In the genomic region with DNA sequence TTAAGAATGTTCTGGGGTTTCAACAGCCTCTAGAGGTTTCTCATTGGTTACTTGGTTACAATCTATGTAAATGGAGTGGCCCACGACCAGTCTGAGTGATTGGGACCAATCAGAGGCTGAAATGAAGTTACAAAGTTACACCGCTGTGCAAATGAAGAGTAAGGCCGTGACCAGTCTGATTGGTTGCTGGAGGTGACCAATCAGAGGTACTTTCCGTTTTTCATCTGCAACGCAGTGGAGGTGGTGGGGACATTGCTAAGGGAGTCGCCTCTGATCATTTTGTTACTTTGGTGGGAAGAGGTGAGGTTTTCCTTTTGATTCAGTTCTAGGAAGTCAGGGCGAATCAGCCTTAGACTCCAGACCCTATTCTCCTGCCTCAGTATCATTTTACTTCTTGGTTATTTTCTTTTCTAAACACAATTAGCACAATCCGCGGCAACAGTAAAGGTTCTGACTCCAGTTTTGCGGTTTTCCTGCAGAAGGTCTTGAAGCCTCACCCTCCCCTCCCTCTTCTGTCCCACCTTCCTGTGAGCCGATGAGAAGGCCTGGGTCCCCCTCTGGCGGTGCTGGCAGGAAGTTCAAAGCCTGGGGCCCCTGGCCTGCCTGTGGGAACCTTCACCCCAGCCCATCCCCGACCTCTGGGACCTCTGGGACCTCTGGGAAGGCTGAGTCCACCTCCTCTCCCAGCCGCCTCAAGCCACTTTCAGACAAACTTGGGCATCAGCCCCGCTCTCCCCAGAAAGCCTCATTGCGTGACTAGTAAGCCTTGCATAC, we compare ENCODE assay signal across 10 cellular contexts. TPM values are rescaled to one million over a fixed set of nuclear protein-coding genes. Genes with fewer than 3 reads are reported as not detected.
DNase-seq lines count a peak whose midpoint lies in the region; ATAC-seq and TF ChIP-seq lines count a peak whose summit lies in the region.
"Had no signal": no experiment of that assay in that cellular context is flagged by ENCODE, and none has a peak within 500 bp of the region (broad histone marks: within the 10 kb centered on the region; RNA-seq: fewer than 3 reads in every experiment).

No MANE protein-coding gene starts in this region.

- H3K4me3 Mint-ChIP-seq in activated naive CD4-positive, alpha-beta T cell treated with anti-CD3 and anti-CD28 coated beads, Interleukin-2, amount 10 ng/mL, durations not matched to agents 7 days and 5 days = peak overlapping the region; percentile 62

- DNase-seq in GM12864 (ENCODE audit: low read depth) (no peak), osteoblast (ENCODE audit: insufficient read length, low spot score, missing footprints) (no peak), NCI-H2107 treated with DMSO at 0.1 percent for 48 hours (lab: John Stamatoyannopoulos, UW; ENCODE audit: unreplicated experiment) (no peak)
- DNase-seq in activated CD4-positive, CD25-positive, alpha-beta regulatory T cell treated with anti-CD3 and anti-CD28 coated beads, Interleukin-2, amount 50 U/mL, for 72 hours = peak; percentile 45
- DNase-seq in activated naive CD4-positive, alpha-beta T cell treated with anti-CD3 and anti-CD28 coated beads, Interleukin-2, amount 10 ng/mL, durations not matched to agents 7 days and 5 days = peak; percentile 82
- DNase-seq in stimulated activated CD4-positive, alpha-beta T cell treated with anti-CD3 and anti-CD28 coated beads, Interleukin-2, amount 100 ng/mL, for 4 hours (ENCODE audit: low read depth) = peak; percentile 19
- DNase-seq: gastrocnemius medialis had no signal

- H3K27me3 Mint-ChIP-seq in activated naive CD4-positive, alpha-beta T cell treated with anti-CD3 and anti-CD28 coated beads, Interleukin-2, amount 10 ng/mL, durations not matched to agents 7 days and 5 days = peaks cover 6% of the 10 kb centered on the region

- no peaks in the 10 kb centered on the region for H3K79me2 ChIP-seq in osteoblast (ENCODE audit: insufficient read depth, low read length)

- H3K36me3 ChIP-seq in osteoblast (ENCODE audit: insufficient read depth, low read length) = no peaks in the 10 kb centered on the region
- H3K36me3 ChIP-seq: ascending aorta, gastrocnemius medialis had no signal

- peak overlapping the region; percentile 87 for H3K27ac Mint-ChIP-seq in activated naive CD4-positive, alpha-beta T cell treated with anti-CD3 and anti-CD28 coated beads, Interleukin-2, amount 10 ng/mL, durations not matched to agents 7 days and 5 days

- no peak overlapping the region for H3K4me2 ChIP-seq in osteoblast (ENCODE audit: insufficient read depth, low read length)

- H3K27me3 ChIP-seq in osteoblast (ENCODE audit: insufficient read depth, low read length) = no peaks in the 10 kb centered on the region
- H3K27me3 ChIP-seq: ascending aorta had no signal

- H3K4me1 Mint-ChIP-seq in activated naive CD4-positive, alpha-beta T cell treated with anti-CD3 and anti-CD28 coated beads, Interleukin-2, amount 10 ng/mL, durations not matched to agents 7 days and 5 days = peaks cover 21% of the 10 kb centered on the region

- H3K27ac ChIP-seq in osteoblast (ENCODE audit: low read depth, low read length) = no peak overlapping the region
- H3K27ac ChIP-seq: ascending aorta, gastrocnemius medialis had no signal

- peaks cover 8% of the 10 kb centered on the region for H3K9me3 Mint-ChIP-seq in activated naive CD4-positive, alpha-beta T cell treated with anti-CD3 and anti-CD28 coated beads, Interleukin-2, amount 10 ng/mL, durations not matched to agents 7 days and 5 days

- H2AFZ ChIP-seq in osteoblast (ENCODE audit: low read length) = no peak overlapping the region

- TF ChIP-seq CTCF in GM12864 (IDR thresholded peaks at IDR 0.05; ENCODE audit: low read depth, low read length, missing control alignments) (peak; percentile 27), osteoblast (IDR thresholded peaks at IDR 0.05; ENCODE audit: extremely low read depth, low read depth, low read length) (no peak)

- H3K4me3 ChIP-seq in GM12864 (ENCODE audit: low read depth, low read length) (no peak overlapping the region), osteoblast (ENCODE audit: insufficient read depth, low read length) (no peak overlapping the region)
- H3K4me3 ChIP-seq: ascending aorta, gastrocnemius medialis had no signal

- H3K36me3 Mint-ChIP-seq in activated naive CD4-positive, alpha-beta T cell treated with anti-CD3 and anti-CD28 coated beads, Interleukin-2, amount 10 ng/mL, durations not matched to agents 7 days and 5 days = peaks cover 4% of the 10 kb centered on the region

- no peaks in the 10 kb centered on the region for H3K9me3 ChIP-seq in osteoblast (ENCODE audit: low read depth, low read length)
- H3K9me3 ChIP-seq: ascending aorta, gastrocnemius medialis had no signal

- CTCF ChIA-PET in activated naive CD4-positive, alpha-beta T cell treated with anti-CD3 and anti-CD28 coated beads, Interleukin-2, amount 10 ng/mL, durations not matched to agents 7 days and 5 days (lab: Charles Lee) = no interaction called here

- ATAC-seq in HG02588 (IDR thresholded peaks at IDR 0.05; ENCODE audit: unreplicated experiment) = no peak
- ATAC-seq in GM21390 (IDR thresholded peaks at IDR 0.05; ENCODE audit: unreplicated experiment) = no peak
- ATAC-seq: gastrocnemius medialis had no signal

- no peaks in the 10 kb centered on the region for H4K20me1 ChIP-seq in osteoblast (ENCODE audit: insufficient read depth, low read length)

- H3K4me1 ChIP-seq in osteoblast (ENCODE audit: insufficient read depth, low read length) = no peaks in the 10 kb centered on the region
- H3K4me1 ChIP-seq: ascending aorta, gastrocnemius medialis had no signal

RNA-seq across cellular contexts. Expression of a gene that starts 38.7 kb away (rescaled TPM):
- total RNA-seq in osteoblast = 0.29 and 0.36 TPM in 2 replicates
- total RNA-seq: gastrocnemius medialis had no signal

Comparison
In these comparisons a context has a peak if more than half of its experiments do, and no peak if none do; other contexts are left out.
1. DNase-seq: peak in activated CD4-positive, CD25-positive, alpha-beta regulatory T cell treated with anti-CD3 and anti-CD28 coated beads, Interleukin-2, amount 50 U/mL, for 72 hours (single experiment), activated naive CD4-positive, alpha-beta T cell treated with anti-CD3 and anti-CD28 coated beads, Interleukin-2, amount 10 ng/mL, durations not matched to agents 7 days and 5 days (single experiment) and stimulated activated CD4-positive, alpha-beta T cell treated with anti-CD3 and anti-CD28 coated beads, Interleukin-2, amount 100 ng/mL, for 4 hours (single experiment); none in GM12864 (single experiment), osteoblast (single experiment) and NCI-H2107 treated with DMSO at 0.1 percent for 48 hours (single experiment).